In genomic region chr1:12124693-12125421, GRCh38 we compare ENCODE assay signal across 8 cellular contexts. TPM values are rescaled to one million over a fixed set of nuclear protein-coding genes. Genes with fewer than 3 reads are reported as not detected.
DNase-seq lines count a peak whose midpoint lies in the region; ATAC-seq and TF ChIP-seq lines count a peak whose summit lies in the region.

No MANE protein-coding gene starts in this region.

- H3K36me3 ChIP-seq in left ventricle myocardium inferior, result no peaks in the 10 kb centered on the region

- peaks cover 2% of the 10 kb centered on the region for H3K27me3 Mint-ChIP-seq in activated naive CD8-positive, alpha-beta T cell treated with anti-CD3 and anti-CD28 coated beads, Interleukin-2, amount 50 U/mL, for 24 hours

- H3K4me3 ChIP-seq in left ventricle myocardium inferior (peak overlapping the region; percentile 35), retinal pigment epithelial cell (ENCODE audit: low read length) (no peak overlapping the region)

- peak overlapping the region; percentile 37 for H3K27ac ChIP-seq in left ventricle myocardium inferior (replicated peaks)

- no peaks in the 10 kb centered on the region for H3K9me3 ChIP-seq in left ventricle myocardium inferior (replicated peaks)

- peak overlapping the region; percentile 68 for H3K27ac Mint-ChIP-seq in activated naive CD8-positive, alpha-beta T cell treated with anti-CD3 and anti-CD28 coated beads, Interleukin-2, amount 50 U/mL, for 24 hours

- DNase-seq in DMS79 (lab: John Stamatoyannopoulos, UW), result peak; percentile 60
- DNase-seq in LHCN-M2 (ENCODE audit: low read depth), result peak; percentile 54
- peak; percentile 69 for DNase-seq in T follicular helper cell (ENCODE audit: low read depth)
- DNase-seq in activated naive CD8-positive, alpha-beta T cell treated with anti-CD3 and anti-CD28 coated beads, Interleukin-2, amount 50 U/mL, for 24 hours, result peak; percentile 81
- DNase-seq in left ventricle myocardium inferior, result peak; percentile 73
- no peak for DNase-seq in retinal pigment epithelial cell (ENCODE audit: low read depth)

- no peak for ATAC-seq in activated naive CD8-positive, alpha-beta T cell treated with anti-CD3 and anti-CD28 coated beads, Interleukin-2, amount 50 U/mL, for 24 hours
- ATAC-seq in HG02981 (IDR thresholded peaks at IDR 0.05; ENCODE audit: unreplicated experiment) (no peak), HG03045 (IDR thresholded peaks at IDR 0.05; ENCODE audit: unreplicated experiment) (no peak)

- H3K4me1 ChIP-seq in left ventricle myocardium inferior, result peaks cover 17% of the 10 kb centered on the region

- no peaks in the 10 kb centered on the region for H3K36me3 Mint-ChIP-seq in activated naive CD8-positive, alpha-beta T cell treated with anti-CD3 and anti-CD28 coated beads, Interleukin-2, amount 50 U/mL, for 24 hours (ENCODE audit: low read depth)

- TF ChIP-seq CTCF in left ventricle myocardium inferior (IDR thresholded peaks at IDR 0.05; ENCODE audit: borderline replicate concordance), result peak; percentile 98
- peak; percentile 96 for TF ChIP-seq CTCF in retinal pigment epithelial cell (conservative IDR thresholded peaks at IDR 0.05; ENCODE audit: low read depth, low read length)

- peaks cover 4% of the 10 kb centered on the region for H3K9me3 Mint-ChIP-seq in activated naive CD8-positive, alpha-beta T cell treated with anti-CD3 and anti-CD28 coated beads, Interleukin-2, amount 50 U/mL, for 24 hours

- peaks cover 66% of the 10 kb centered on the region for H3K4me1 Mint-ChIP-seq in activated naive CD8-positive, alpha-beta T cell treated with anti-CD3 and anti-CD28 coated beads, Interleukin-2, amount 50 U/mL, for 24 hours

- intact Hi-C loops in left ventricle myocardium inferior (cut with micrococcal nuclease), result loop anchor here (2.0 kb wide), 1 partner anchor 84 kb away; no protein-coding TSS in a partner anchor

- no peak overlapping the region for H3K4me3 Mint-ChIP-seq in activated naive CD8-positive, alpha-beta T cell treated with anti-CD3 and anti-CD28 coated beads, Interleukin-2, amount 50 U/mL, for 24 hours

- H3K27me3 ChIP-seq in left ventricle myocardium inferior (ENCODE audit: low read depth), result peaks cover 17% of the 10 kb centered on the region

RNA-seq across cellular contexts. Expression of gene TNFRSF1B, which starts 41.9 kb away (rescaled TPM):
- total RNA-seq in LHCN-M2 (2014; rRNA removed), result 1.3 and 1.9 TPM in 2 replicates
- polyA plus RNA-seq in LHCN-M2 (2012), result 1.5 TPM
- total RNA-seq in left ventricle myocardium inferior, result 16.2 TPM
